In genomic region chr1:106986603-106987002, GRCh38 we compare ENCODE assay signal across 31 cellular contexts.
DNase-seq lines count a peak whose midpoint lies in the region; ATAC-seq and TF ChIP-seq lines count a peak whose summit lies in the region.
"Had no signal": no experiment of that assay in that cellular context is flagged by ENCODE, and none has a peak within 500 bp of the region (broad histone marks: within the 10 kb centered on the region; RNA-seq: fewer than 3 reads in every experiment).

No MANE protein-coding gene starts in this region.

- H3K4me1 ChIP-seq in mesendoderm (ENCODE audit: control insufficient read depth, low read depth, low read length): no peaks in the 10 kb centered on the region
- H3K4me1 ChIP-seq: ascending aorta, left ventricle myocardium inferior, psoas muscle, SJSA1, stomach had no signal

- H2BK5ac ChIP-seq in mesendoderm (ENCODE audit: low read length): no peak overlapping the region

- no peak overlapping the region for H2BK15ac ChIP-seq in mesendoderm (replicated peaks; ENCODE audit: low read depth)

- H4K5ac ChIP-seq in mesendoderm (ENCODE audit: low read length): no peak overlapping the region

- no peak overlapping the region for H3K56ac ChIP-seq in mesendoderm (ENCODE audit: low read length)

- DNase-seq in NCI-H1105 treated with DMSO at 0.1 percent for 48 hours (lab: John Stamatoyannopoulos, UW) (peak; percentile 25), NCI-H1105 (lab: John Stamatoyannopoulos, UW) (no peak), NCI-H748 treated with DMSO at 0.1 percent for 48 hours (lab: John Stamatoyannopoulos, UW) (peak; percentile 33), mesendoderm (peak; percentile 16), NOMO-1 (lab: John Stamatoyannopoulos, UW; ENCODE audit: unreplicated experiment in 2 of 2) (no peak), erythroblast (lab: John Stamatoyannopoulos, UW) (no peak)
- DNase-seq: activated CD4-positive, alpha-beta T cell treated with anti-CD3 and anti-CD28 coated beads, Interleukin-2, amount 10 ng/mL, durations not matched to agents 24 days and 14 days; activated gamma-delta T cell treated with Interleukin-2 at 50 U/mL for 16 hours; activated T-cell treated with anti-CD3 and anti-CD28 coated beads, Interleukin-2, amount 50 U/mL, for 4 hours; CD4-positive, CD25-positive, alpha-beta regulatory T cell; effector memory CD8-positive, alpha-beta T cell; glutamatergic neuron; H9; islet precursor cell; KG1; left ventricle myocardium inferior; naive B cell; NCI-H2081 treated with DMSO at 0.1 percent for 48 hours; NCI-H524 treated with DMSO at 0.1 percent for 48 hours; nucleus accumbens; psoas muscle; stimulated activated CD8-positive, alpha-beta memory T cell treated with anti-CD3 and anti-CD28 coated beads, Interleukin-4, amount 100 ng/mL, for 48 hours; stomach; T1000 had no signal

- ATAC-seq in GM18868 (IDR thresholded peaks at IDR 0.05; ENCODE audit: unreplicated experiment): peak; percentile 47
- ATAC-seq in HG03457 (IDR thresholded peaks at IDR 0.05; ENCODE audit: unreplicated experiment): no peak
- ATAC-seq: activated T-cell treated with anti-CD3 and anti-CD28 coated beads, Interleukin-2, amount 50 U/mL, for 4 hours; effector memory CD8-positive, alpha-beta T cell; psoas muscle; sciatic nerve had no signal

- H3K27ac ChIP-seq in mesendoderm (ENCODE audit: low read depth, low read length): no peak overlapping the region
- H3K27ac ChIP-seq: ascending aorta, coronary artery, left ventricle myocardium inferior, psoas muscle, RWPE1, SJSA1, stomach had no signal

- no peaks in the 10 kb centered on the region for H3K79me1 ChIP-seq in mesendoderm (ENCODE audit: low read length)

- H2BK120ac ChIP-seq in mesendoderm (ENCODE audit: low read depth, low read length): no peak overlapping the region

- no peak overlapping the region for H4K8ac ChIP-seq in mesendoderm (ENCODE audit: low read depth, low read length)

- H3K4me2 ChIP-seq in mesendoderm (ENCODE audit: low read length): no peak overlapping the region

- TF ChIP-seq POLR2A in erythroblast (IDR thresholded peaks at IDR 0.05; ENCODE audit: low read length): no peak

- H3K18ac ChIP-seq in mesendoderm (ENCODE audit: low read length): no peak overlapping the region

- no peak overlapping the region for H3K4ac ChIP-seq in mesendoderm (ENCODE audit: low read depth, low read length)

- H2AK5ac ChIP-seq in mesendoderm (ENCODE audit: low read length): no peak overlapping the region

- no peaks in the 10 kb centered on the region for H3K36me3 ChIP-seq in mesendoderm (ENCODE audit: control insufficient read depth, insufficient read depth, low read length)
- H3K36me3 ChIP-seq: ascending aorta, left ventricle myocardium inferior, SJSA1, stomach had no signal

- H3K9ac ChIP-seq in mesendoderm (ENCODE audit: low read length): no peak overlapping the region

- H3K27me3 ChIP-seq in mesendoderm (ENCODE audit: insufficient read depth, low read length, poor library complexity): no peaks in the 10 kb centered on the region
- H3K27me3 ChIP-seq: ascending aorta, SJSA1, stomach had no signal

- H3K23ac ChIP-seq in mesendoderm (ENCODE audit: low read length): no peak overlapping the region

- no peak overlapping the region for H3K4me3 ChIP-seq in mesendoderm (ENCODE audit: low read length)
- H3K4me3 ChIP-seq: ascending aorta, coronary artery, left ventricle myocardium inferior, psoas muscle, SJSA1, stomach had no signal

- H3K79me2 ChIP-seq in mesendoderm (ENCODE audit: control insufficient read depth, insufficient read depth, low read length): no peaks in the 10 kb centered on the region

Comparison
In these comparisons a context has a peak if more than half of its experiments do, and no peak if none do; other contexts are left out.
1. DNase-seq: peak in NCI-H1105 treated with DMSO at 0.1 percent for 48 hours (single experiment), NCI-H748 treated with DMSO at 0.1 percent for 48 hours (single experiment) and mesendoderm (single experiment); none in NCI-H1105 (single experiment), NOMO-1 (0 of 2) and erythroblast (0 of 2).